Comparison of ENCODE assay signal across 1 cellular context in the genomic region with DNA sequence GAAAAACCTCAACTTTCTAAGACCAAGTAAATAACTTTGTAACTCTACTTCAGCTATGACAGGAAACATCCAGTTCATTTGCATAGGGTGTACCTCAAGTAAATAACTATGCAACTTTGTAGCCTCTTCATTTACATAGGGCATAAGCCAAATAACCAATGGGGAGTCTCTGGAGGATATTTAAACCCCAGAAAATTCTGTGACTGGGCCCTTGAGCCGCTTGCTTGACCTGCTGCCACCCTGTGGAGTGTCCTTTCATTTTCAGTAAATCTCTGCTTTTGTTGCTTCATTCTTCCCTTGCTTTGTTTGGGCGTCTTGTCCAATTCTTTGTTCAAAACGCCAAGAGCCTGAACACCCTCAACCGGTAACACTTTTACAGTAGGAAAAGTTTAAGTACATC.
TF ChIP-seq lines count a peak whose summit lies in the region.

No MANE protein-coding gene starts in this region.

TF ChIP-seq in H1, 55 proteins besides CTCF, POLR2A, EP300 and RAD21:
- no peak for TF ChIP-seq FOSL1 (IDR thresholded peaks at IDR 0.05; ENCODE audit: insufficient read depth, low read depth, low read length)
- TF ChIP-seq JUND (IDR thresholded peaks at IDR 0.05; ENCODE audit: low read length) = no peak
- no peak for TF ChIP-seq CBX8 (IDR thresholded peaks at IDR 0.05; ENCODE audit: borderline replicate concordance, low read depth, low read length)
- no peak for TF ChIP-seq KDM4A (IDR thresholded peaks at IDR 0.05; ENCODE audit: low read depth, low read length, severe bottlenecking)
- no peak for TF ChIP-seq ATF2 (IDR thresholded peaks at IDR 0.05; ENCODE audit: low read length)
- TF ChIP-seq SIRT6 (IDR thresholded peaks at IDR 0.05; ENCODE audit: low read length) = no peak
- TF ChIP-seq GTF2F1 (IDR thresholded peaks at IDR 0.05; ENCODE audit: borderline replicate concordance, low read depth, low read length) = no peak
- no peak for TF ChIP-seq ASH2L (IDR thresholded peaks at IDR 0.05; ENCODE audit: low read length)
- no peak for TF ChIP-seq EGR1 (IDR thresholded peaks at IDR 0.05; ENCODE audit: borderline replicate concordance, low read depth, low read length)
- TF ChIP-seq CHD1 (IDR thresholded peaks at IDR 0.05; ENCODE audit: low read depth, low read length) = no peak
- no peak for TF ChIP-seq BACH1 (IDR thresholded peaks at IDR 0.05; ENCODE audit: low read length)
- TF ChIP-seq MAFK (IDR thresholded peaks at IDR 0.05; ENCODE audit: low read depth, low read length) = no peak
- TF ChIP-seq NANOG (IDR thresholded peaks at IDR 0.05; ENCODE audit: insufficient read depth, low read depth, low read length, poor library complexity, severe bottlenecking) = no peak
- TF ChIP-seq BCL11A (IDR thresholded peaks at IDR 0.05; ENCODE audit: low read depth in 2 of 2, low read length in 2 of 2) = no peak
